In the genomic region with DNA sequence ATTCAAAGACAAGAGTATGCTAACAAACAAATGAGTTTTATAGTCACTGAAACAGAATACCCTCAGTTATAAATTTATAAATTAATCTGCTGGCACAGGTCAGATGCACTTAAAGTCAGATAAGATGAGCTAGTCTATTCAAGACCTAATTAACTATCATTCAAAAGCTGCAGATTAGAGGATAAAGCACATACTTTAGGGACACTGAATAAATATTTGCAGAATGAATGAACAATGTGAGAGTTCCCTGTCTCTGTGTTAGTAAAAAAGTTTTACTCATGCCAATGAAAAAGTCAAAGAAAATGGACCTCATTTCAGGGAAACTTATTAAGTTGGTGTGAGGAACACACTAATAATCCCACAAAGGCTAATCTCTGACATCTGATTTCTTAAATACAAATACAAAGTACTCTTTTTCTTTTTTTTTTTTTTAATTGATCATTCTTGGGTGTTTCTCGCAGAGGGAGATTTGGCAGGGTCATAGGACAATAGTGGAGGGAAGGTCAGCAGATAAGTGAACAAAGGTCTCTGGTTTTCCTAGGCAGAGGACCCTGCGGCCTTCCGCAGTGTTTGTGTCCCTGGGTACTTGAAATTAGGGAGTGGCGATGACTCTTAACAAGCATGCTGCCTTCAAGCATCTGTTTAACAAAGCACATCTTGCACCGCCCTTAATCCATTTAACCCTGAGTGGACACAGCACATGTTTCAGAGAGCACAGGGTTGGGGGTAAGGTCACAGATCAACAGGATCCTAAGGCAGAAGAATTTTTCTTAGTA, we compare ENCODE assay signal across 7 cellular contexts. TPM values are rescaled to one million over a fixed set of nuclear protein-coding genes. Genes with fewer than 3 reads are reported as not detected.
"Had no signal": no experiment of that assay in that cellular context is flagged by ENCODE, and none has a peak within 500 bp of the region (broad histone marks: within the 10 kb centered on the region; RNA-seq: fewer than 3 reads in every experiment).

No MANE protein-coding gene starts in this region.

RNA-seq across cellular contexts. Expression of a gene that starts 46.5 kb away (rescaled TPM):
- total RNA-seq: activated CD4-positive, alpha-beta T cell treated with anti-CD3 and anti-CD28 coated beads, Interleukin-2, amount 10 ng/mL, durations not matched to agents 7 days and 5 days; esophagus squamous epithelium; gastrocnemius medialis; lung microvascular endothelial cell; psoas muscle; right atrium auricular region had no signal

RNA-seq across cellular contexts. Expression of a gene that starts 58.6 kb away (rescaled TPM):
- total RNA-seq: activated CD8-positive, alpha-beta T cell treated with anti-CD3 and anti-CD28 coated beads for 36 hours; lung microvascular endothelial cell had no signal
